19 cellular contexts compared by ENCODE assay signal in genomic region chr22:38029901-38030300, GRCh38. TPM values are rescaled to one million over a fixed set of nuclear protein-coding genes. Genes with fewer than 3 reads are reported as not detected.
DNase-seq lines count a peak whose midpoint lies in the region; ATAC-seq and TF ChIP-seq lines count a peak whose summit lies in the region.
"Had no signal": no experiment of that assay in that cellular context is flagged by ENCODE, and none has a peak within 500 bp of the region (broad histone marks: within the 10 kb centered on the region; RNA-seq: fewer than 3 reads in every experiment).

No MANE protein-coding gene starts in this region.

- H3K4me1 Mint-ChIP-seq in brain, result peaks cover 95% of the 10 kb centered on the region

- H3K27me3 Mint-ChIP-seq in brain, result peaks cover 3% of the 10 kb centered on the region

- no peaks in the 10 kb centered on the region for H3K36me3 Mint-ChIP-seq in brain

- TF ChIP-seq CTCF in brain (conservative IDR thresholded peaks at IDR 0.05), result no peak
- no peak for TF ChIP-seq CTCF in hepatocyte (IDR thresholded peaks at IDR 0.05; ENCODE audit: poor library complexity)
- no peak for TF ChIP-seq CTCF in ovary (IDR thresholded peaks at IDR 0.05)

- no peak for ATAC-seq in HG03521 (IDR thresholded peaks at IDR 0.05; ENCODE audit: unreplicated experiment)

- H3K9me3 Mint-ChIP-seq in brain, result no peaks in the 10 kb centered on the region
- H3K9me3 Mint-ChIP-seq: HFFc6 had no signal

- no peaks in the 10 kb centered on the region for H3K9me3 ChIP-seq in BLaER1 treated with 17β-estradiol and CSF1 and Interleukin-3, amounts not matched to agents 10 nM and 100 nM (replicated peaks in 1 of 11)
- no peaks in the 10 kb centered on the region for H3K9me3 ChIP-seq in hepatocyte (ENCODE audit: low read depth)
- H3K9me3 ChIP-seq in ovary, result no peaks in the 10 kb centered on the region
- H3K9me3 ChIP-seq: BE2C, Peyer's patch had no signal

- peak overlapping the region; percentile 7 to 52 (median 12) for H3K27ac Mint-ChIP-seq in brain
- H3K27ac Mint-ChIP-seq: HFFc6 had no signal

- TF ChIP-seq EP300 in ovary (IDR thresholded peaks at IDR 0.05), result no peak

- H4K20me1 ChIP-seq in BLaER1 treated with 17β-estradiol and CSF1 and Interleukin-3, amounts not matched to agents 10 nM and 100 nM, result no peaks in the 10 kb centered on the region
- H4K20me1 ChIP-seq in hepatocyte (ENCODE audit: insufficient read depth, poor library complexity, severe bottlenecking), result no peaks in the 10 kb centered on the region

- 0 out of 22 replicates have a peak overlapping the region, but pooled peaks of 1 of the 11 experiments have one; percentile 1 for H3K9ac ChIP-seq in BLaER1 treated with 17β-estradiol and CSF1 and Interleukin-3, amounts not matched to agents 10 nM and 100 nM

- WGBS in hepatocyte (ENCODE audit: low lambda C conversion rate, missing lambda C conversion rate), result 77% methylated on average over 5 of the region's 5 CpGs
- WGBS in ovary, 3 donors, result 29 to 50% (median 42%) methylated on average over 5 of the region's 5 CpGs

- H3K27me3 ChIP-seq in BLaER1 treated with 17β-estradiol and CSF1 and Interleukin-3, amounts not matched to agents 10 nM and 100 nM, result no peaks in the 10 kb centered on the region
- H3K27me3 ChIP-seq in hepatocyte (no peaks in the 10 kb centered on the region), ovary (no peaks in the 10 kb centered on the region)
- H3K27me3 ChIP-seq: BE2C, Peyer's patch had no signal

- no peak overlapping the region for H2AFZ ChIP-seq in hepatocyte

- H3K4me3 Mint-ChIP-seq in brain, result no peak overlapping the region
- H3K4me3 Mint-ChIP-seq: HFFc6 had no signal

- no peak for DNase-seq in hepatocyte (ENCODE audit: low spot score)
- peak; percentile 58 for DNase-seq in superior temporal gyrus (ENCODE audit: extremely low spot score)
- no peak for DNase-seq in ovary
- DNase-seq in RPMI8226, result no peak
- DNase-seq: ACHN, BE2C, HFFc6, MM.1S, NCI-H1105 treated with DMSO at 0.1 percent for 48 hours, NCI-H187, NCI-H446 treated with DMSO at 0.1 percent for 48 hours, NCI-H82, SHP77 treated with DMSO at 0.1 percent for 48 hours had no signal

- H3K79me2 ChIP-seq in hepatocyte, result no peaks in the 10 kb centered on the region

- no peak overlapping the region for H3K27ac ChIP-seq in BLaER1 treated with 17β-estradiol and CSF1 and Interleukin-3, amounts not matched to agents 10 nM and 100 nM
- H3K27ac ChIP-seq in hepatocyte (no peak overlapping the region), ovary (no peak overlapping the region)

- TF ChIP-seq POLR2A in ovary (IDR thresholded peaks at IDR 0.05), result no peak

- peaks cover 34 to 51% (median 46%) of the 10 kb centered on the region in 10 experiments for H3K4me1 ChIP-seq in BLaER1 treated with 17β-estradiol and CSF1 and Interleukin-3, amounts not matched to agents 10 nM and 100 nM
- H3K4me1 ChIP-seq in hepatocyte (ENCODE audit: insufficient read depth) (peaks cover 14% of the 10 kb centered on the region), ovary (ENCODE audit: insufficient read depth) (peaks cover 4% of the 10 kb centered on the region)

- intact Hi-C loops in ovary (cut with DNase I), result no loop called here

- no peaks in the 10 kb centered on the region for H3K36me3 ChIP-seq in BLaER1 treated with 17β-estradiol and CSF1 and Interleukin-3, amounts not matched to agents 10 nM and 100 nM
- H3K36me3 ChIP-seq in hepatocyte (replicated peaks; ENCODE audit: insufficient read depth, low read depth) (no peaks in the 10 kb centered on the region), ovary (no peaks in the 10 kb centered on the region)
- H3K36me3 ChIP-seq: BE2C, Peyer's patch had no signal

- H3K4me3 ChIP-seq in BLaER1 treated with 17β-estradiol and CSF1 and Interleukin-3, amounts not matched to agents 10 nM and 100 nM, result no peak overlapping the region
- no peak overlapping the region for H3K4me3 ChIP-seq in hepatocyte
- no peak overlapping the region for H3K4me3 ChIP-seq in ovary
- H3K4me3 ChIP-seq: Peyer's patch had no signal

- H3K4me2 ChIP-seq in BLaER1 treated with 17β-estradiol and CSF1 and Interleukin-3, amounts not matched to agents 10 nM and 100 nM, result peak overlapping the region in 9 of 11 experiments; percentile 26 to 75 (median 60); a peak in 16 of 22 replicates
- peak overlapping the region; percentile 44 for H3K4me2 ChIP-seq in hepatocyte

- no peaks in the 10 kb centered on the region for H3K9me2 ChIP-seq in hepatocyte (replicated peaks; ENCODE audit: insufficient read depth)

RNA-seq across cellular contexts. Expression of gene PICK1, which starts 27.3 kb away (rescaled TPM):
- polyA plus RNA-seq in brain (ENCODE audit: insufficient read depth, low read depth, low replicate concordance) (36.2 TPM), hepatocyte (43.1 and 54.9 TPM in 2 replicates), ovary (10 to 100 TPM; 18.0 to 33.3 TPM)
- total RNA-seq in hepatocyte (26.2 and 42.7 TPM in 2 replicates), ovary (10 to 100 TPM; 26.0 to 47.7 (median 35.1) TPM)

RNA-seq across cellular contexts. Expression of gene SOX10, which starts 45.5 kb away (rescaled TPM):
- polyA plus RNA-seq in brain (ENCODE audit: insufficient read depth, low read depth, low replicate concordance), result 81.2 TPM
- total RNA-seq in hepatocyte, result not detected in 2 replicates
- not detected in 2 replicates for polyA plus RNA-seq in hepatocyte
- 1 to 10 TPM in 3 of 7 donors, under 1 TPM in 2, not detected in 2; 0.11 to 3.2 (median 1.3) TPM for total RNA-seq in ovary
- 1 to 10 TPM in 1 of 2 donors, under 1 TPM in 1; 0.61 to 1.9 TPM for polyA plus RNA-seq in ovary
- total RNA-seq: Daoy, H4, HFFc6 had no signal

RNA-seq across cellular contexts. Expression of gene SLC16A8, which starts 54.1 kb away (rescaled TPM):
- 1.2 TPM for polyA plus RNA-seq in brain (ENCODE audit: insufficient read depth, low read depth, low replicate concordance)
- not detected in 2 replicates for total RNA-seq in hepatocyte
- 0.63 and 1.6 TPM in 2 replicates for polyA plus RNA-seq in hepatocyte
- under 1 TPM in 1 of 7 donors, not detected in 6; 0.52 TPM for total RNA-seq in ovary
- under 1 TPM in 1 of 2 donors, not detected in 1; 0.39 TPM for polyA plus RNA-seq in ovary
- total RNA-seq: Daoy, H4, HFFc6, Peyer's patch had no signal

Comparison
In these comparisons a context has a peak if more than half of its experiments do, and no peak if none do; other contexts are left out.
1. RNA of gene SOX10, which starts 45.5 kb away (polyA plus RNA-seq): 81.2 TPM in brain (single experiment); 0.61 to 1.9 TPM in ovary and not detected in hepatocyte; every median in the first group is over 10 times any median in the second.